ENCODE assay signal across 17 cellular contexts in the genomic region with DNA sequence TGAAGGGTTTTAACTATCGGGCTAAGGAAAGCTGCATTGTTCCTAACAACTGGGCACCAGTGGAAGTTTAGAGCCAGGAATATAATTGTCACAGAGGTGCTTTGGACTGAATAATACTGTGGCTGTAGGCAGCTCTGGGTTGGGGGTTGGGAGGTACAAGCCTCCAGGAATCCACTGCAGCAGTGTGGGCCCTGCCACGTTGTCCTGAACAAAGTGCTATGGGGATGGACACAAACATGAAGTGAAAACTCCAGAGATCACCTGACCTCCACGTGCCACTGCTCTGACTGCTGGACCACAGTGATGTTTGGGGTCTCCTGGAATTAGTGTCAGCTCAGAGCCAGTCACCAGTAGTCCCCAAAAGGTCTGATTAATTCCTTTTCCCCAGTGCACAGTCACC.
A peak's percentile ranks its signal among the peaks of the same experiment; 100 is the strongest.
DNase-seq lines count a peak whose midpoint lies in the region; ATAC-seq, FAIRE-seq and TF ChIP-seq lines count a peak whose summit lies in the region.
"Had no signal": no experiment of that assay in that cellular context is flagged by ENCODE, and none has a peak within 500 bp of the region (broad histone marks: within the 10 kb centered on the region; RNA-seq: fewer than 3 reads in every experiment).

No MANE protein-coding gene starts in this region.

- H3K4me2 ChIP-seq in neural progenitor cell = no peak overlapping the region
- H3K4me2 ChIP-seq: SK-N-SH had no signal

- peaks cover 23% of the 10 kb centered on the region for H3K36me3 Mint-ChIP-seq in activated T-cell treated with anti-CD3 and anti-CD28 coated beads, Interleukin-2, amount 50 U/mL, for 4 hours (ENCODE audit: insufficient read depth)
- peaks cover 75% of the 10 kb centered on the region for H3K36me3 Mint-ChIP-seq in activated CD8-positive, alpha-beta T cell treated with anti-CD3 and anti-CD28 coated beads for 36 hours (ENCODE audit: low read depth)
- H3K36me3 Mint-ChIP-seq in neural progenitor cell (no peaks in the 10 kb centered on the region), osteocyte (ENCODE audit: unreplicated experiment) (no peaks in the 10 kb centered on the region), mesothelial cell of epicardium (no peaks in the 10 kb centered on the region)

- no peak overlapping the region for H3K9ac ChIP-seq in neural progenitor cell
- H3K9ac ChIP-seq: GM23248, SK-N-SH had no signal

- H3K27ac ChIP-seq in neural progenitor cell = no peak overlapping the region
- H3K27ac ChIP-seq: GM23248, right lobe of liver, suprapubic skin had no signal

- H3K4me1 Mint-ChIP-seq in activated T-cell treated with anti-CD3 and anti-CD28 coated beads, Interleukin-2, amount 50 U/mL, for 4 hours (ENCODE audit: low read depth) = peaks cover 96% of the 10 kb centered on the region
- peaks cover 93% of the 10 kb centered on the region for H3K4me1 Mint-ChIP-seq in activated CD8-positive, alpha-beta T cell treated with anti-CD3 and anti-CD28 coated beads for 36 hours (ENCODE audit: low read depth)
- H3K4me1 Mint-ChIP-seq in neural progenitor cell (peaks cover 33% of the 10 kb centered on the region), osteocyte (ENCODE audit: unreplicated experiment) (no peaks in the 10 kb centered on the region), mesothelial cell of epicardium (peaks cover 2% of the 10 kb centered on the region)

- H3F3A ChIP-seq in neural progenitor cell (ENCODE audit: low read depth) = no peaks in the 10 kb centered on the region

- peak; percentile 85 for FAIRE-seq in GM12891 (lab: Jason Lieb, UNC)
- FAIRE-seq: kidney had no signal

- no peak for DNase-seq in activated T-cell treated with anti-CD3 and anti-CD28 coated beads, Interleukin-2, amount 50 U/mL, for 4 hours
- no peak for DNase-seq in activated T-cell treated with anti-CD3 and anti-CD28 coated beads, Interleukin-2, amount 50 U/mL, for 1 hour
- DNase-seq in GM12891 (ENCODE audit: insufficient read length, low spot score) = no peak
- no peak for DNase-seq in activated CD8-positive, alpha-beta T cell treated with anti-CD3 and anti-CD28 coated beads for 36 hours
- DNase-seq in neural progenitor cell (ENCODE audit: low spot score) = no peak
- no peak for DNase-seq in osteocyte (ENCODE audit: extremely low spot score, unreplicated experiment)
- no peak for DNase-seq in RKO (ENCODE audit: low spot score)
- no peak for DNase-seq in mesothelial cell of epicardium (ENCODE audit: low spot score in 2 of 2, unreplicated experiment in 2 of 2)
- DNase-seq: activated CD4-positive, alpha-beta T cell treated with anti-CD3 and anti-CD28 coated beads, Interleukin-2, amount 50 U/mL, for 1 hour; amygdala; C1 segment of cervical spinal cord; effector CD4-positive, alpha-beta T cell; GM23248; kidney; right lobe of liver; SK-N-SH had no signal

- no peaks in the 10 kb centered on the region for H3K36me3 ChIP-seq in neural progenitor cell
- H3K36me3 ChIP-seq: right lobe of liver, suprapubic skin had no signal

- no peaks in the 10 kb centered on the region for H3K4me1 ChIP-seq in neural progenitor cell
- H3K4me1 ChIP-seq: right lobe of liver had no signal

- H2AFZ ChIP-seq in neural progenitor cell (replicated peaks) = no peak overlapping the region
- H2AFZ ChIP-seq: GM23248 had no signal

- TF ChIP-seq CTCF in activated CD8-positive, alpha-beta T cell treated with anti-CD3 and anti-CD28 coated beads for 36 hours (IDR thresholded peaks at IDR 0.05) = no peak
- TF ChIP-seq CTCF in neural progenitor cell (IDR thresholded peaks at IDR 0.05) (no peak), osteocyte (IDR thresholded peaks at IDR 0.05) (no peak), mesothelial cell of epicardium (IDR thresholded peaks at IDR 0.05; ENCODE audit: unreplicated experiment) (no peak)

- no peak for ATAC-seq in activated T-cell treated with anti-CD3 and anti-CD28 coated beads, Interleukin-2, amount 50 U/mL, for 4 hours
- no peak for ATAC-seq in activated CD8-positive, alpha-beta T cell treated with anti-CD3 and anti-CD28 coated beads for 36 hours
- ATAC-seq: right lobe of liver had no signal

- TF ChIP-seq POLR2A in GM12891 (IDR thresholded peaks at IDR 0.05; ENCODE audit: low read depth, low read length) = no peak

- CTCF ChIA-PET in activated CD8-positive, alpha-beta T cell treated with anti-CD3 and anti-CD28 coated beads for 36 hours (lab: Charles Lee) = interaction anchor here (1.6 to 8.9 kb wide), 2 partner anchors 106 to 110 kb away, joined by 3 to 71 read pairs; partner anchors contain the start of gene BCL2

- POLR2A ChIA-PET in activated CD8-positive, alpha-beta T cell treated with anti-CD3 and anti-CD28 coated beads for 36 hours (lab: Charles Lee) = interaction anchor here (0.7 to 7.1 kb wide), 8 partner anchors 8 to 110 kb away, joined by 3 to 40 read pairs (median 4); partner anchors contain the start of gene BCL2

- H3K4me3 Mint-ChIP-seq in activated T-cell treated with anti-CD3 and anti-CD28 coated beads, Interleukin-2, amount 50 U/mL, for 4 hours = peak overlapping the region; percentile 70
- peak overlapping the region; percentile 72 for H3K4me3 Mint-ChIP-seq in activated CD8-positive, alpha-beta T cell treated with anti-CD3 and anti-CD28 coated beads for 36 hours
- H3K4me3 Mint-ChIP-seq in neural progenitor cell (no peak overlapping the region), osteocyte (ENCODE audit: unreplicated experiment) (no peak overlapping the region), mesothelial cell of epicardium (no peak overlapping the region)

- no peak overlapping the region for H3K4me3 ChIP-seq in neural progenitor cell
- H3K4me3 ChIP-seq: GM23248, right lobe of liver, suprapubic skin had no signal

- H3K27me3 ChIP-seq in neural progenitor cell = no peaks in the 10 kb centered on the region
- H3K27me3 ChIP-seq: right lobe of liver, suprapubic skin had no signal

- no peaks in the 10 kb centered on the region for H3K27me3 Mint-ChIP-seq in activated T-cell treated with anti-CD3 and anti-CD28 coated beads, Interleukin-2, amount 50 U/mL, for 4 hours (ENCODE audit: low read depth)
- no peaks in the 10 kb centered on the region for H3K27me3 Mint-ChIP-seq in activated CD8-positive, alpha-beta T cell treated with anti-CD3 and anti-CD28 coated beads for 36 hours
- peaks cover 4% of the 10 kb centered on the region for H3K27me3 Mint-ChIP-seq in neural progenitor cell (ENCODE audit: insufficient read depth, low read depth)
- H3K27me3 Mint-ChIP-seq in osteocyte (ENCODE audit: unreplicated experiment) = no peaks in the 10 kb centered on the region
- no peaks in the 10 kb centered on the region for H3K27me3 Mint-ChIP-seq in mesothelial cell of epicardium (ENCODE audit: low read depth)

- peak overlapping the region; percentile 94 for H3K27ac Mint-ChIP-seq in activated CD8-positive, alpha-beta T cell treated with anti-CD3 and anti-CD28 coated beads for 36 hours
- H3K27ac Mint-ChIP-seq in neural progenitor cell = peak overlapping the region; percentile 43
- no peak overlapping the region for H3K27ac Mint-ChIP-seq in osteocyte (ENCODE audit: unreplicated experiment)
- no peak overlapping the region for H3K27ac Mint-ChIP-seq in mesothelial cell of epicardium

- H3K9me3 Mint-ChIP-seq in activated T-cell treated with anti-CD3 and anti-CD28 coated beads, Interleukin-2, amount 50 U/mL, for 4 hours = no peaks in the 10 kb centered on the region
- H3K9me3 Mint-ChIP-seq in activated CD8-positive, alpha-beta T cell treated with anti-CD3 and anti-CD28 coated beads for 36 hours = no peaks in the 10 kb centered on the region
- no peaks in the 10 kb centered on the region for H3K9me3 Mint-ChIP-seq in neural progenitor cell
- no peaks in the 10 kb centered on the region for H3K9me3 Mint-ChIP-seq in osteocyte (ENCODE audit: unreplicated experiment)
- no peaks in the 10 kb centered on the region for H3K9me3 Mint-ChIP-seq in mesothelial cell of epicardium

- no peaks in the 10 kb centered on the region for H3K9me3 ChIP-seq in neural progenitor cell (ENCODE audit: low read depth)
- H3K9me3 ChIP-seq: right lobe of liver, SK-N-SH, suprapubic skin had no signal

- H4K20me1 ChIP-seq in neural progenitor cell (ENCODE audit: low read depth) = no peaks in the 10 kb centered on the region

- intact Hi-C loops in activated CD8-positive, alpha-beta T cell treated with anti-CD3 and anti-CD28 coated beads for 36 hours (cut with micrococcal nuclease) = loop anchor here (5.0 kb wide), 1 partner anchor 109 kb away; the partner anchor contains the start of gene BCL2

- no peaks in the 10 kb centered on the region for H3K79me2 ChIP-seq in neural progenitor cell (ENCODE audit: low read depth)

TF ChIP-seq in GM12891, 5 proteins besides CTCF, POLR2A, EP300 and RAD21:
- TF ChIP-seq TAF1 (IDR thresholded peaks at IDR 0.05; ENCODE audit: low read depth, low read length) (no peak), POU2F2 (IDR thresholded peaks at IDR 0.05; ENCODE audit: low read depth, low read length) (no peak), SPI1 (IDR thresholded peaks at IDR 0.05; ENCODE audit: low read depth, low read length) (no peak), POLR2AphosphoS5 (IDR thresholded peaks at IDR 0.05; ENCODE audit: low read depth, low read length) (no peak), PAX5 (IDR thresholded peaks at IDR 0.05; ENCODE audit: insufficient read depth, low read length, severe bottlenecking) (no peak)

Comparison
In these comparisons a context has a peak if more than half of its experiments do, and no peak if none do; other contexts are left out.
1. H3K4me3 Mint-ChIP-seq: peak in activated T-cell treated with anti-CD3 and anti-CD28 coated beads, Interleukin-2, amount 50 U/mL, for 4 hours (single experiment) and activated CD8-positive, alpha-beta T cell treated with anti-CD3 and anti-CD28 coated beads for 36 hours (single experiment); none in neural progenitor cell (single experiment), osteocyte (single experiment) and mesothelial cell of epicardium (single experiment).
2. H3K27ac Mint-ChIP-seq: peak in activated CD8-positive, alpha-beta T cell treated with anti-CD3 and anti-CD28 coated beads for 36 hours (single experiment) and neural progenitor cell (single experiment); none in osteocyte (single experiment) and mesothelial cell of epicardium (single experiment).